Comparison of ENCODE assay signal across 8 cellular contexts in the genomic region with DNA sequence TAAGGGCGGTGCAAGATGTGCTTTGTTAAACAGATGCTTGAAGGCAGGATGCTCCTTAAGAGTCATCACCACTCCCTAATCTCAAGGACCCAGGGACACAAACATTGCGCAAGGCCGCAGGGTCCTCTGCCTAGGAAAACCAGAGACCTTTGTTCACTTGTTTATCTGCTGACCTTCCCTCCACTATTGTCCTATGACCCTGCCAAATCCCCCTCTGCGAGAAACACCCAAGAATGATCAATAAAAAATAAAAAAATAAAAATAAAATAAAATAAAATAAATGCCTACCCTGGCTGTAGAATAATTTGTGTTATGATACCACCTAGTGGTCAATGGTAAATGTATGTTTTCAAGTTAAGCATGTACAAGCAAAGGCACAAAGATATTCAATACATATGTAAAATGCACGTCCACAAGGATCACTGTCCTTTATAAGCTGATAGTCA. TPM values are rescaled to one million over a fixed set of nuclear protein-coding genes. Genes with fewer than 3 reads are reported as not detected.
DNase-seq lines count a peak whose midpoint lies in the region; ATAC-seq, FAIRE-seq and TF ChIP-seq lines count a peak whose summit lies in the region.
"Not testable (repeated sequence)": the region's sequence is repeated elsewhere in the genome, so short reads cannot be mapped to it uniquely, and the experiment has no call there.

No MANE protein-coding gene starts in this region.

- H3K4me2 ChIP-seq in mesenchymal stem cell (ENCODE audit: low read length, poor library complexity, severe bottlenecking), result not testable (repeated sequence)

- H2BK120ac ChIP-seq in mesenchymal stem cell (ENCODE audit: low read depth, low read length), result not testable (repeated sequence)

- H2AK5ac ChIP-seq in mesenchymal stem cell (ENCODE audit: low read length, severe bottlenecking), result not testable (repeated sequence)

- peak in 4 of 5 donors; percentile 37 to 49 (median 42) for DNase-seq in CD4-positive, alpha-beta memory T cell
- DNase-seq in H54 (ENCODE audit: insufficient read length, low spot score), result peak; percentile 16
- peak; percentile 1 for DNase-seq in NCI-H146 (lab: John Stamatoyannopoulos, UW)
- not testable (repeated sequence) for DNase-seq in RWPE2 (ENCODE audit: low spot score); stomach
- DNase-seq in mesenchymal stem cell, result peak; percentile 61

- not testable (repeated sequence) for H3K4me1 Mint-ChIP-seq in CD4-positive, alpha-beta memory T cell; brain

- H3K14ac ChIP-seq in mesenchymal stem cell (ENCODE audit: low read length in 2 of 2), result not testable (repeated sequence)

- TF ChIP-seq CTCF in RWPE2 (IDR thresholded peaks at IDR 0.05; ENCODE audit: poor library complexity, severe bottlenecking) (peak; percentile 71), brain (conservative IDR thresholded peaks at IDR 0.05) (peak; percentile 71 to 76), gastroesophageal sphincter (IDR thresholded peaks at IDR 0.05) (peak; percentile 28 to 60 (median 58)), stomach (IDR thresholded peaks at IDR 0.05) (peak in 5 of 7 experiments; percentile 21 to 60 (median 49))

- intact Hi-C loops in CD4-positive, alpha-beta memory T cell (cut with micrococcal nuclease), result loop anchor here (2.0 kb wide), 1 partner anchor 488 kb away; no protein-coding TSS in a partner anchor
- intact Hi-C loops in stomach (cut with DNase I; ENCODE audit: low total_unique reads), result loop anchor here (5.0 kb wide), 1 partner anchor 152 kb away; no protein-coding TSS in a partner anchor

- H4K91ac ChIP-seq in mesenchymal stem cell (ENCODE audit: low read length), result not testable (repeated sequence)

- TF ChIP-seq EP300 in gastroesophageal sphincter (IDR thresholded peaks at IDR 0.05); stomach (IDR thresholded peaks at IDR 0.05): not testable (repeated sequence)

- not testable (repeated sequence) for H3K18ac ChIP-seq in mesenchymal stem cell (ENCODE audit: low read depth in 1 of 2, low read length in 2 of 2)

- H3K4ac ChIP-seq in mesenchymal stem cell (ENCODE audit: low read depth in 1 of 2, low read length in 2 of 2), result not testable (repeated sequence)

- not testable (repeated sequence) for H3K36me3 Mint-ChIP-seq in CD4-positive, alpha-beta memory T cell; brain

- POLR2A ChIA-PET in CD4-positive, alpha-beta memory T cell (lab: Charles Lee; ENCODE audit: partially characterized antibody), result not testable (repeated sequence)

- H3K36me3 ChIP-seq in CD4-positive, alpha-beta memory T cell (ENCODE audit: insufficient read depth, low read length); RWPE2 (ENCODE audit: low read depth); gastroesophageal sphincter; mesenchymal stem cell (ENCODE audit: control insufficient read depth in 1 of 2, insufficient read depth in 2 of 2, low read depth in 1 of 2, low read length in 2 of 2); stomach: not testable (repeated sequence)

- not testable (repeated sequence) for TF ChIP-seq POLR2A in H54 (IDR thresholded peaks at IDR 0.05; ENCODE audit: low read depth, low read length); gastroesophageal sphincter (IDR thresholded peaks at IDR 0.05); stomach (IDR thresholded peaks at IDR 0.05)

- FAIRE-seq in H54 (lab: Jason Lieb, UNC), result peak; percentile 72

- not testable (repeated sequence) for H3K4me1 ChIP-seq in CD4-positive, alpha-beta memory T cell (ENCODE audit: insufficient read depth, low read length); RWPE2 (ENCODE audit: insufficient read depth, poor library complexity, severe bottlenecking); gastroesophageal sphincter; mesenchymal stem cell (ENCODE audit: control insufficient read depth, insufficient read depth, low read depth, low read length); stomach

- H3K4me3 Mint-ChIP-seq in CD4-positive, alpha-beta memory T cell; brain: not testable (repeated sequence)

- not testable (repeated sequence) for H2BK12ac ChIP-seq in mesenchymal stem cell (ENCODE audit: low read length in 2 of 2)

- not testable (repeated sequence) for H4K8ac ChIP-seq in mesenchymal stem cell (ENCODE audit: low read length)

- not testable (repeated sequence) for H3K9me3 ChIP-seq in CD4-positive, alpha-beta memory T cell (ENCODE audit: control insufficient read depth in 1 of 2, low read length in 2 of 2); RWPE2 (ENCODE audit: severe bottlenecking); gastroesophageal sphincter; mesenchymal stem cell (ENCODE audit: control insufficient read depth, low read length); stomach

- H3K27me3 ChIP-seq in CD4-positive, alpha-beta memory T cell (ENCODE audit: insufficient read depth, low read length); RWPE2 (ENCODE audit: insufficient read depth, poor library complexity, severe bottlenecking); stomach: not testable (repeated sequence)
- H3K27me3 ChIP-seq in gastroesophageal sphincter, result peaks cover 21% of the 10 kb centered on the region
- H3K27me3 ChIP-seq in mesenchymal stem cell (ENCODE audit: control insufficient read depth in 1 of 2, insufficient read depth in 1 of 2, low read length in 2 of 2), result peaks cover 15 to 16% of the 10 kb centered on the region in 2 experiments

- H3K79me1 ChIP-seq in mesenchymal stem cell (replicated peaks; ENCODE audit: low read length, poor library complexity, severe bottlenecking), result not testable (repeated sequence)

- not testable (repeated sequence) for H3K4me3 ChIP-seq in CD4-positive, alpha-beta memory T cell (ENCODE audit: low read length in 2 of 2); RWPE2 (ENCODE audit: severe bottlenecking); gastroesophageal sphincter; mesenchymal stem cell (ENCODE audit: insufficient read depth in 1 of 2, low read depth in 1 of 2, low read length in 2 of 2); stomach

- not testable (repeated sequence) for H3K27ac ChIP-seq in CD4-positive, alpha-beta memory T cell (ENCODE audit: low read depth, low read length); RWPE2 (ENCODE audit: poor library complexity, severe bottlenecking); gastroesophageal sphincter; mesenchymal stem cell (ENCODE audit: low read length, poor library complexity, severe bottlenecking); stomach

- H3K23ac ChIP-seq in mesenchymal stem cell (ENCODE audit: low read length in 2 of 2), result not testable (repeated sequence)

- H3K9me3 Mint-ChIP-seq in CD4-positive, alpha-beta memory T cell; brain: not testable (repeated sequence)

- H3K27me3 Mint-ChIP-seq in CD4-positive, alpha-beta memory T cell, result not testable (repeated sequence)
- peaks cover 10% of the 10 kb centered on the region for H3K27me3 Mint-ChIP-seq in brain

- peak; percentile 78 for ATAC-seq in RWPE2 (ENCODE audit: low read depth)
- ATAC-seq in gastroesophageal sphincter, result not testable (repeated sequence)

- H2BK5ac ChIP-seq in mesenchymal stem cell (ENCODE audit: low read depth, low read length, poor library complexity, severe bottlenecking), result not testable (repeated sequence)

- not testable (repeated sequence) for H2AFZ ChIP-seq in mesenchymal stem cell (ENCODE audit: low read depth, low read length)

- CTCF ChIA-PET in CD4-positive, alpha-beta memory T cell (lab: Charles Lee; ENCODE audit: partially characterized antibody), result interaction anchor here (4.3 kb wide), 1 partner anchor 156 kb away, joined by 34 read pairs; no protein-coding TSS in a partner anchor

- not testable (repeated sequence) for H3K27ac Mint-ChIP-seq in CD4-positive, alpha-beta memory T cell; brain

- H3K9ac ChIP-seq in mesenchymal stem cell (ENCODE audit: low read length), result not testable (repeated sequence)

- WGBS in gastroesophageal sphincter (ENCODE audit: low coverage in 1 of 2), 2 donors, result 0 to 10% methylated on average over 1 to 2 of the region's 5 CpGs
- no CpG with 5 or more reads among the region's 5 CpGs for WGBS in mesenchymal stem cell
- 43 to 53% (median 46%) methylated on average over 5 of the region's 5 CpGs for WGBS in stomach, 5 donors

- H2BK15ac ChIP-seq in mesenchymal stem cell (ENCODE audit: low read depth, poor library complexity, severe bottlenecking), result not testable (repeated sequence)

RNA-seq across cellular contexts. Expression of a gene that starts 20.3 kb away (rescaled TPM):
- total RNA-seq in CD4-positive, alpha-beta memory T cell, result 10 to 100 TPM; 46.5 to 47.6 TPM
- polyA plus RNA-seq in CD4-positive, alpha-beta memory T cell, result 10 to 100 TPM; 33.6 to 45.5 TPM
- polyA plus RNA-seq in brain (ENCODE audit: insufficient read depth, low read depth, low replicate concordance) (13.9 TPM), stomach (10 to 100 TPM; 16.7 to 22.3 (median 18.7) TPM)
- total RNA-seq in gastroesophageal sphincter (10 to 100 TPM; 11.8 to 18.7 (median 15.1) TPM), stomach (100 to 1,000 TPM in 1 of 5 donors, 10 to 100 TPM in 4; 10.7 to 436 (median 22.6) TPM)
- 15.2 TPM for polyA plus RNA-seq in mesenchymal stem cell (2013, experiment 1 of 2)
- polyA plus RNA-seq in mesenchymal stem cell (2013, experiment 2 of 2), result 14.5 TPM
